In genomic region chr2:3585239-3586109, GRCh38 we compare ENCODE assay signal across 1 cellular context.
TF ChIP-seq lines count a peak whose summit lies in the region.

No MANE protein-coding gene starts in this region.

TF ChIP-seq in IMR-90, 13 proteins besides CTCF, POLR2A, EP300 and RAD21 (continued from another document):
- TF ChIP-seq, protein P1, sequence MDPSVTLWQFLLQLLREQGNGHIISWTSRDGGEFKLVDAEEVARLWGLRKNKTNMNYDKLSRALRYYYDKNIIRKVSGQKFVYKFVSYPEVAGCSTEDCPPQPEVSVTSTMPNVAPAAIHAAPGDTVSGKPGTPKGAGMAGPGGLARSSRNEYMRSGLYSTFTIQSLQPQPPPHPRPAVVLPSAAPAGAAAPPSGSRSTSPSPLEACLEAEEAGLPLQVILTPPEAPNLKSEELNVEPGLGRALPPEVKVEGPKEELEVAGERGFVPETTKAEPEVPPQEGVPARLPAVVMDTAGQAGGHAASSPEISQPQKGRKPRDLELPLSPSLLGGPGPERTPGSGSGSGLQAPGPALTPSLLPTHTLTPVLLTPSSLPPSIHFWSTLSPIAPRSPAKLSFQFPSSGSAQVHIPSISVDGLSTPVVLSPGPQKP (IDR thresholded peaks at IDR 0.05; ENCODE audit: borderline replicate concordance, low read depth, low read length), result no peak
